In genomic region chr15:64157599-64158125, GRCh38 we compare ENCODE assay signal across 1 cellular context.
TF ChIP-seq lines count a peak whose summit lies in the region.

No MANE protein-coding gene starts in this region.

TF ChIP-seq in K562, 482 proteins besides CTCF, POLR2A, EP300 and RAD21:
- TF ChIP-seq ZNF224 (CRISPR knock-in tag; IDR thresholded peaks at IDR 0.05): no peak
- peak; percentile 21; the same call in 1 of the 2 replicates for TF ChIP-seq RBFOX2 (IDR thresholded peaks at IDR 0.05; ENCODE audit: low read depth, low read length)
